Comparison of ENCODE assay signal across 21 cellular contexts in the genomic region with DNA sequence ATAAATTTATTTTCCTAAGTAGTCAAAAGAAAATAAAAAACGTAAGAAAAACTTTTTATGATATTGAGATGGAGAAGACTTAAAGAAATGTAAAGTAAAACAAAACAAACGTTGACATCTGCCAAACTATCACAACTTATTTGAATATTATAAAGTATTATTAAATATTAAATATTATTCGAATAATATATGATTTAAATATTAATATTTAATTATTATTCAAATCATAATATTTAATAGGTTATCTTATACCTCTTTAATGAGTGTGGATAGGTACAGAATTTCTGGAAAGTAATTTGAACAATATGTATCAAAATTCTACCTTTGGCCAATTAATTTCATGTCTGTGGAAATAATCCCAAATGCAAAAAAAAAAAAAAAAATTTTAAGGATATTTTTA.
DNase-seq lines count a peak whose midpoint lies in the region; ATAC-seq, FAIRE-seq and TF ChIP-seq lines count a peak whose summit lies in the region.
"Had no signal": no experiment of that assay in that cellular context is flagged by ENCODE, and none has a peak within 500 bp of the region (broad histone marks: within the 10 kb centered on the region; RNA-seq: fewer than 3 reads in every experiment).

No MANE protein-coding gene starts in this region.

- H3K4me3 Mint-ChIP-seq in WTC11 = no peak overlapping the region
- H3K4me3 Mint-ChIP-seq in activated CD8-positive, alpha-beta T cell treated with anti-CD3 and anti-CD28 coated beads for 36 hours = no peak overlapping the region
- H3K4me3 Mint-ChIP-seq: GM23338, H9 had no signal

- 38 to 53% methylated on average over 3 of the region's 3 CpGs for WGBS in pancreas, 2 donors

- CTCF ChIA-PET in WTC11 (lab: Charles Lee) = no interaction called here
- CTCF ChIA-PET in activated CD8-positive, alpha-beta T cell treated with anti-CD3 and anti-CD28 coated beads for 36 hours (lab: Charles Lee) = no interaction called here

- no peaks in the 10 kb centered on the region for H3K36me3 Mint-ChIP-seq in WTC11
- H3K36me3 Mint-ChIP-seq in activated CD8-positive, alpha-beta T cell treated with anti-CD3 and anti-CD28 coated beads for 36 hours (ENCODE audit: low read depth) = no peaks in the 10 kb centered on the region
- H3K36me3 Mint-ChIP-seq: CD4-positive, alpha-beta memory T cell had no signal

- no peaks in the 10 kb centered on the region for H3K36me3 ChIP-seq in pancreas

- H3K27me3 Mint-ChIP-seq in WTC11 (ENCODE audit: low read depth) = no peaks in the 10 kb centered on the region
- no peaks in the 10 kb centered on the region for H3K27me3 Mint-ChIP-seq in activated CD8-positive, alpha-beta T cell treated with anti-CD3 and anti-CD28 coated beads for 36 hours
- H3K27me3 Mint-ChIP-seq: CD4-positive, alpha-beta memory T cell had no signal

- no peak for TF ChIP-seq CTCF in WTC11 (IDR thresholded peaks at IDR 0.05)
- no peak for TF ChIP-seq CTCF in pancreas (IDR thresholded peaks at IDR 0.05)
- no peak for TF ChIP-seq CTCF in activated CD8-positive, alpha-beta T cell treated with anti-CD3 and anti-CD28 coated beads for 36 hours (IDR thresholded peaks at IDR 0.05)

- intact Hi-C loops in pancreas (cut with DNase I) = no loop called here
- intact Hi-C loops in activated CD8-positive, alpha-beta T cell treated with anti-CD3 and anti-CD28 coated beads for 36 hours (cut with micrococcal nuclease) = no loop called here

- H3K9me3 Mint-ChIP-seq in WTC11 = no peaks in the 10 kb centered on the region
- no peaks in the 10 kb centered on the region for H3K9me3 Mint-ChIP-seq in activated CD8-positive, alpha-beta T cell treated with anti-CD3 and anti-CD28 coated beads for 36 hours
- H3K9me3 Mint-ChIP-seq: GM23338, H9 had no signal

- no peak overlapping the region for H3K4me3 ChIP-seq in pancreas
- H3K4me3 ChIP-seq: GM12878, GM23338 had no signal

- in situ Hi-C loops in G401 (cut with HindIII; ENCODE audit: low sequenced_read_pairs) = no loop called here

- no peaks in the 10 kb centered on the region for H3K4me1 ChIP-seq in pancreas

- H3K27ac Mint-ChIP-seq in WTC11 = no peak overlapping the region
- H3K27ac Mint-ChIP-seq in activated CD8-positive, alpha-beta T cell treated with anti-CD3 and anti-CD28 coated beads for 36 hours = no peak overlapping the region
- H3K27ac Mint-ChIP-seq: CD4-positive, alpha-beta memory T cell; GM23338; H9 had no signal

- no peak for ATAC-seq in WTC11
- no peak for ATAC-seq in pancreas
- no peak for ATAC-seq in activated CD8-positive, alpha-beta T cell treated with anti-CD3 and anti-CD28 coated beads for 36 hours
- ATAC-seq: GM12878, GM23338, HCT116 had no signal

- POLR2A ChIA-PET in WTC11 (lab: Charles Lee) = no interaction called here
- POLR2A ChIA-PET in activated CD8-positive, alpha-beta T cell treated with anti-CD3 and anti-CD28 coated beads for 36 hours (lab: Charles Lee) = no interaction called here

- peak; percentile 53 for FAIRE-seq in G401.6 (lab: Jason Lieb, UNC)
- peak; percentile 97 for FAIRE-seq in frontal cortex (lab: Jason Lieb, UNC)
- FAIRE-seq in pancreas (lab: Jason Lieb, UNC) = peak; percentile 78
- FAIRE-seq: GM12878, GM19239 had no signal

- DNase-seq in WTC11 (ENCODE audit: low spot score) (no peak), frontal cortex (ENCODE audit: low spot score in 2 of 2) (no peak), pancreas (no peak), NCI-H1048 (lab: John Stamatoyannopoulos, UW) (no peak), G401 (ENCODE audit: low spot score) (no peak)
- no peak for DNase-seq in effector CD8-positive, alpha-beta T cell (lab: John Stamatoyannopoulos, UW)
- no peak for DNase-seq in activated CD8-positive, alpha-beta T cell treated with anti-CD3 and anti-CD28 coated beads for 36 hours
- DNase-seq: 8988T; C1 segment of cervical spinal cord; Calu3; CD4-positive, alpha-beta memory T cell; COR-L47; DMS53; DMS79 treated with DMSO at 0.1 percent for 48 hours; GDM1; H9 had no signal

- no peaks in the 10 kb centered on the region for H3K4me1 Mint-ChIP-seq in WTC11
- no peaks in the 10 kb centered on the region for H3K4me1 Mint-ChIP-seq in activated CD8-positive, alpha-beta T cell treated with anti-CD3 and anti-CD28 coated beads for 36 hours (ENCODE audit: low read depth)
- H3K4me1 Mint-ChIP-seq: CD4-positive, alpha-beta memory T cell; GM23338; H9 had no signal

- no peaks in the 10 kb centered on the region for H3K9me3 ChIP-seq in pancreas

- no peaks in the 10 kb centered on the region for H3K27me3 ChIP-seq in pancreas

- no peak overlapping the region for H3K27ac ChIP-seq in pancreas

TF ChIP-seq in WTC11, 78 proteins besides CTCF, POLR2A, EP300 and RAD21:
- TF ChIP-seq USF2 (CRISPR knock-in tag; IDR thresholded peaks at IDR 0.05) (no peak), HMGA2 (CRISPR knock-in tag; IDR thresholded peaks at IDR 0.05) (peak; percentile 99)
